1 cellular context compared by ENCODE assay signal in the genomic region with DNA sequence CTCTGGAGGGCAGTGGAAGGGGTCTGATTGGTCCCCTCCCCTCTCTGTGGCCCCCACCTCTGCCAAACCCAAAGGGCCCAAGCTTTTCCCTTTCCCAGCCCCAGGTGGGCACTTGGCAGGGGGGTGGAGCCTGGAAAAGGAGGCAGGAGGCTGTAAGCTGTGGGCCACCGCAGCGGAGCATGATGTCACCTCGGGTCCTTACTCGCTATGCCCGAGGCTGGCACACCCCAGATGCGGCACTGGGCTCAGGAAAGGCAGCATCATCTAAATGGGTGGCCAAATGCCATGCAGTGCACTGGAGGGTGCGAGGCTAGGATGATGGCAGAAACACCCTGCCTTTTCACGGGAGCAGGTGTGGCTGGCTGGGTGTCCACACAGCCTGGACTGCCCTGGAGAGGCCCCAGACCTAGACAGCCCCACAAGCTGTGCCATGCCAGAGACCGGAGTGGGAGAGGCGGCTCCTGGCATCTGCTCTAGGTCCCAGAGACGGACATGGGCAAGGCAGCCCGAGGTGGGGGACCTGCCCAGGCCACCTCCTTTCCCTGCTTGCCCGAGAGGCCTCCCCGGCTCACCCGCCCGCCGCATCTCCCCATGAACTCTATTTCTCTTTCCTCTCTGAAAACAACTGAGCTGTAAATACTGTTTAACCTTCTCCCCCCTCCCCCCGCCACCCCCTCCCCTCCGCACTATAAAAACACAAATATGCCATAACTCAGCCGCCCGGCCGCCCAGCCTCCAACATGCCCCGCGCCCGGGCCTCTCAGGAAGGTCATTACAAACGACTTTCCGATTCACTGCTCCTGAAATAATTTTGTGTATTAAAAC.
TF ChIP-seq lines count a peak whose summit lies in the region.

No MANE protein-coding gene starts in this region.

TF ChIP-seq in HepG2, 621 proteins besides CTCF, POLR2A, EP300 and RAD21 (continued from another document):
- no peak for TF ChIP-seq ZGPAT (CRISPR knock-in tag; IDR thresholded peaks at IDR 0.05)
- no peak for TF ChIP-seq ZNF230 (CRISPR knock-in tag; IDR thresholded peaks at IDR 0.05)
- TF ChIP-seq, protein P1, sequence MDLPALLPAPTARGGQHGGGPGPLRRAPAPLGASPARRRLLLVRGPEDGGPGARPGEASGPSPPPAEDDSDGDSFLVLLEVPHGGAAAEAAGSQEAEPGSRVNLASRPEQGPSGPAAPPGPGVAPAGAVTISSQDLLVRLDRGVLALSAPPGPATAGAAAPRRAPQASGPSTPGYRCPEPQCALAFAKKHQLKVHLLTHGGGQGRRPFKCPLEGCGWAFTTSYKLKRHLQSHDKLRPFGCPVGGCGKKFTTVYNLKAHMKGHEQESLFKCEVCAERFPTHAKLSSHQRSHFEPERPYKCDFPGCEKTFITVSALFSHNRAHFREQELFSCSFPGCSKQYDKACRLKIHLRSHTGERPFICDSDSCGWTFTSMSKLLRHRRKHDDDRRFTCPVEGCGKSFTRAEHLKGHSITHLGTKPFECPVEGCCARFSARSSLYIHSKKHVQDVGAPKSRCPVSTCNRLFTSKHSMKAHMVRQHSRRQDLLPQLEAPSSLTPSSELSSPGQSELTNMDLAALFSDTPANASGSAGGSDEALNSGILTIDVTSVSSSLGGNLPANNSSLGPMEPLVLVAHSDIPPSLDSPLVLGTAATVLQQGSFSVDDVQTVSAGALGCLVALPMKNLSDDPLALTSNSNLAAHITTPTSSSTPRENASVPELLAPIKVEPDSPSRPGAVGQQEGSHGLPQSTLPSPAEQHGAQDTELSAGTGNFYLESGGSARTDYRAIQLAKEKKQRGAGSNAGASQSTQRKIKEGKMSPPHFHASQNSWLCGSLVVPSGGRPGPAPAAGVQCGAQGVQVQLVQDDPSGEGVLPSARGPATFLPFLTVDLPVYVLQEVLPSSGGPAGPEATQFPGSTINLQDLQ (CRISPR knock-in tag; IDR thresholded peaks at IDR 0.05) = no peak
- TF ChIP-seq, protein P2, sequence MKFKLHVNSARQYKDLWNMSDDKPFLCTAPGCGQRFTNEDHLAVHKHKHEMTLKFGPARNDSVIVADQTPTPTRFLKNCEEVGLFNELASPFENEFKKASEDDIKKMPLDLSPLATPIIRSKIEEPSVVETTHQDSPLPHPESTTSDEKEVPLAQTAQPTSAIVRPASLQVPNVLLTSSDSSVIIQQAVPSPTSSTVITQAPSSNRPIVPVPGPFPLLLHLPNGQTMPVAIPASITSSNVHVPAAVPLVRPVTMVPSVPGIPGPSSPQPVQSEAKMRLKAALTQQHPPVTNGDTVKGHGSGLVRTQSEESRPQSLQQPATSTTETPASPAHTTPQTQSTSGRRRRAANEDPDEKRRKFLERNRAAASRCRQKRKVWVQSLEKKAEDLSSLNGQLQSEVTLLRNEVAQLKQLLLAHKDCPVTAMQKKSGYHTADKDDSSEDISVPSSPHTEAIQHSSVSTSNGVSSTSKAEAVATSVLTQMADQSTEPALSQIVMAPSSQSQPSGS (CRISPR knock-in tag; IDR thresholded peaks at IDR 0.05) = no peak
- TF ChIP-seq BRCA1 (CRISPR knock-in tag; IDR thresholded peaks at IDR 0.05) = no peak
- TF ChIP-seq ZNF546 (CRISPR knock-in tag; conservative IDR thresholded peaks at IDR 0.05) = no peak
- no peak for TF ChIP-seq ZNF644 (CRISPR knock-in tag; IDR thresholded peaks at IDR 0.05; ENCODE audit: low read depth)
- TF ChIP-seq HMGXB3 (CRISPR knock-in tag; IDR thresholded peaks at IDR 0.05; ENCODE audit: borderline replicate concordance) = no peak
- TF ChIP-seq, protein P3, sequence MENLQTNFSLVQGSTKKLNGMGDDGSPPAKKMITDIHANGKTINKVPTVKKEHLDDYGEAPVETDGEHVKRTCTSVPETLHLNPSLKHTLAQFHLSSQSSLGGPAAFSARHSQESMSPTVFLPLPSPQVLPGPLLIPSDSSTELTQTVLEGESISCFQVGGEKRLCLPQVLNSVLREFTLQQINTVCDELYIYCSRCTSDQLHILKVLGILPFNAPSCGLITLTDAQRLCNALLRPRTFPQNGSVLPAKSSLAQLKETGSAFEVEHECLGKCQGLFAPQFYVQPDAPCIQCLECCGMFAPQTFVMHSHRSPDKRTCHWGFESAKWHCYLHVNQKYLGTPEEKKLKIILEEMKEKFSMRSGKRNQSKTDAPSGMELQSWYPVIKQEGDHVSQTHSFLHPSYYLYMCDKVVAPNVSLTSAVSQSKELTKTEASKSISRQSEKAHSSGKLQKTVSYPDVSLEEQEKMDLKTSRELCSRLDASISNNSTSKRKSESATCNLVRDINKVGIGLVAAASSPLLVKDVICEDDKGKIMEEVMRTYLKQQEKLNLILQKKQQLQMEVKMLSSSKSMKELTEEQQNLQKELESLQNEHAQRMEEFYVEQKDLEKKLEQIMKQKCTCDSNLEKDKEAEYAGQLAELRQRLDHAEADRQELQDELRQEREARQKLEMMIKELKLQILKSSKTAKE (CRISPR knock-in tag; IDR thresholded peaks at IDR 0.05; ENCODE audit: borderline replicate concordance) = no peak
- TF ChIP-seq HES4 (CRISPR knock-in tag; IDR thresholded peaks at IDR 0.05; ENCODE audit: borderline replicate concordance) = no peak
- no peak for TF ChIP-seq ZNF20 (CRISPR knock-in tag; IDR thresholded peaks at IDR 0.05)
